In the genomic region with DNA sequence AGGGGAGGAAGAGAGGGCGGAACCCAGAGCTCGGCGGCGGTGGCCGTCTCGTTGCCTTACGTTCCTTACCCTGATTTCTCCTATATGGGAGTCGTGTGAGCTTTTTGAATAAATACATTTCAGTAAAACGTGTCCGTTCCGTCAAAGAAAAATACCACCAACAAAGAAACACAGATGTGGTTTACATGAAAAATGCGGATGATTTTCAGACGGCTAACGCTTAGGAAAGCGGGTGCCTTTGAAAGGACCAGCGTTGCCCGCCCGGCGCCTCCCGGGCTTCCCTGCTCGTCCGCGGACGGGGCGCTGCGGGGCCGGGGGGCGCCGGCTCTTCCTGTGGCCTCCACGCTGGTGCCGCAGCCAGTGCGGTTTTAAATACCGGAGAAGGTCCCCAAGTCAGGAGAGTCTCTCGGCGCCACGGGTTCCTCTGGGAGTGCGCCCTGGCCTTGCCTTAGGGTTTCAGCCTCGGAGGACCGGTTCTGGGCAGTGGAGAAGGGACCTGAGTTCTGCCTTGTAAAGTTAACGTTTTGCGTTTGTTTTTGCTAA, we compare ENCODE assay signal across 8 cellular contexts.
DNase-seq lines count a peak whose midpoint lies in the region; ATAC-seq and TF ChIP-seq lines count a peak whose summit lies in the region.

No MANE protein-coding gene starts in this region.

- no peak for TF ChIP-seq CTCF in GM10266 (IDR thresholded peaks at IDR 0.05; ENCODE audit: control insufficient read depth, insufficient read depth, low read depth, missing control alignments)
- no peak for TF ChIP-seq CTCF in HFF-Myc (IDR thresholded peaks at IDR 0.05; ENCODE audit: low read depth, low read length, missing control alignments)

- H3K4me1 ChIP-seq in endocrine pancreas (ENCODE audit: control insufficient read depth, insufficient read depth, low read length), result peaks cover 13% of the 10 kb centered on the region

- peak; percentile 27 for ATAC-seq in stimulated activated effector memory CD8-positive, alpha-beta T cell treated with anti-CD3 and anti-CD28 coated beads, Interleukin-12 subunit alpha, Interleukin-12 subunit beta, amount 100 ng/mL, for 72 hours

- H3K9me3 ChIP-seq in endocrine pancreas (ENCODE audit: control insufficient read depth, low read length), result no peaks in the 10 kb centered on the region

- peak overlapping the region; percentile 88 for H3K4me3 Mint-ChIP-seq in stimulated activated effector memory CD8-positive, alpha-beta T cell treated with anti-CD3 and anti-CD28 coated beads, Interleukin-12 subunit alpha, Interleukin-12 subunit beta, amount 100 ng/mL, for 72 hours

- peak; percentile 80 for DNase-seq in GM10266 (ENCODE audit: extremely low spot score)
- no peak for DNase-seq in HFF-Myc (ENCODE audit: extremely low read depth, low read depth)
- peak; percentile 91 for DNase-seq in NCI-H1092 treated with DMSO at 0.1 percent for 48 hours (lab: John Stamatoyannopoulos, UW)
- peak; percentile 11 for DNase-seq in activated CD4-positive, alpha-beta T cell treated with anti-CD3 and anti-CD28 coated beads, Interleukin-2, amount 50 U/mL, for 24 hours (ENCODE audit: low read depth in 1 of 2, low spot score in 1 of 2)
- peak; percentile 69 for DNase-seq in midbrain (lab: John Stamatoyannopoulos, UW)
- DNase-seq in stimulated activated effector memory CD8-positive, alpha-beta T cell treated with anti-CD3 and anti-CD28 coated beads, Interleukin-12 subunit alpha, Interleukin-12 subunit beta, amount 100 ng/mL, for 72 hours (ENCODE audit: low spot score in 2 of 2), result peak; percentile 36 to 73
- no peak for DNase-seq in OCI-M2 (lab: John Stamatoyannopoulos, UW; ENCODE audit: unreplicated experiment)

- peak overlapping the region; percentile 83 for H3K4me3 ChIP-seq in HFF-Myc (replicated peaks; ENCODE audit: low read depth, low read length)
- H3K4me3 ChIP-seq in endocrine pancreas (ENCODE audit: control insufficient read depth, insufficient read depth, low read length), result peak overlapping the region; percentile 89

- H3K9ac ChIP-seq in endocrine pancreas (ENCODE audit: control insufficient read depth, insufficient read depth, low read length), result peak overlapping the region; percentile 90

- H3K36me3 Mint-ChIP-seq in stimulated activated effector memory CD8-positive, alpha-beta T cell treated with anti-CD3 and anti-CD28 coated beads, Interleukin-12 subunit alpha, Interleukin-12 subunit beta, amount 100 ng/mL, for 72 hours, result peaks cover 75% of the 10 kb centered on the region

- H3K27me3 ChIP-seq in endocrine pancreas (ENCODE audit: control insufficient read depth, insufficient read depth, low read length), result no peaks in the 10 kb centered on the region

- peaks cover 34% of the 10 kb centered on the region for H3K4me1 Mint-ChIP-seq in stimulated activated effector memory CD8-positive, alpha-beta T cell treated with anti-CD3 and anti-CD28 coated beads, Interleukin-12 subunit alpha, Interleukin-12 subunit beta, amount 100 ng/mL, for 72 hours

- H3K9me3 Mint-ChIP-seq in stimulated activated effector memory CD8-positive, alpha-beta T cell treated with anti-CD3 and anti-CD28 coated beads, Interleukin-12 subunit alpha, Interleukin-12 subunit beta, amount 100 ng/mL, for 72 hours, result no peaks in the 10 kb centered on the region

- peaks cover 4% of the 10 kb centered on the region for H3K36me3 ChIP-seq in endocrine pancreas (ENCODE audit: control insufficient read depth, insufficient read depth, low read length)

- H3K27ac Mint-ChIP-seq in stimulated activated effector memory CD8-positive, alpha-beta T cell treated with anti-CD3 and anti-CD28 coated beads, Interleukin-12 subunit alpha, Interleukin-12 subunit beta, amount 100 ng/mL, for 72 hours, result peak overlapping the region; percentile 98

Comparison
In these comparisons a context has a peak if more than half of its experiments do, and no peak if none do; other contexts are left out.
1. DNase-seq: peak in GM10266 (single experiment), NCI-H1092 treated with DMSO at 0.1 percent for 48 hours (single experiment), activated CD4-positive, alpha-beta T cell treated with anti-CD3 and anti-CD28 coated beads, Interleukin-2, amount 50 U/mL, for 24 hours (2 of 2), midbrain (single experiment) and stimulated activated effector memory CD8-positive, alpha-beta T cell treated with anti-CD3 and anti-CD28 coated beads, Interleukin-12 subunit alpha, Interleukin-12 subunit beta, amount 100 ng/mL, for 72 hours (2 of 2); none in HFF-Myc (single experiment) and OCI-M2 (single experiment).